ENCODE assay signal across 20 cellular contexts in the genomic region with DNA sequence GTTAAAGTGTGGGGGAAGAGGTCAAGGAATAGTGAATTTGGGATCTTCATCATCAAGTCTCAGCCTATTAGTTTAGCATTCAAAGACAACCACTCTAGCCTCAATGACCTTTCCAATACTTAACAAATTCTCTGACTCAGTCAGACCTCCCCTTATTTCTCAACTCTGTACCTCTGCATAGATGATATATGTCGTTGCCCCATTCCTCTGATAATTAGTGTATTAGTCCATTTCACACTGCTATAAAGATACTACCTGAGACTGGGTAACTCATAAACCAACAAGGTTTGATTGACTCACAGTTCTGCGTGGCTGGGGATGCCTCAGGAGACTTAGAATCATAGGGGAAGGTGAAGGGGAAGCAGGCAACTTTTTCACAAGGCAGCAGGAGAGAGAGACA.
"Had no signal": no experiment of that assay in that cellular context is flagged by ENCODE, and none has a peak within 500 bp of the region (broad histone marks: within the 10 kb centered on the region; RNA-seq: fewer than 3 reads in every experiment).

No MANE protein-coding gene starts in this region.

- FAIRE-seq: urothelium cell line had no signal

- H3K4me3 Mint-ChIP-seq: activated B cell treated with CpG ODN at 0.5 μM for 24 hours; activated CD4-positive, alpha-beta T cell treated with anti-CD3 and anti-CD28 coated beads for 36 hours; activated naive CD8-positive, alpha-beta T cell; activated T-cell treated with anti-CD3 and anti-CD28 coated beads, Interleukin-2, amount 50 U/mL, for 4 hours; stimulated activated naive B cell treated with anti-CD40 and anti-IgM and Interleukin-4, amounts not matched to agents 10 μg/mL and 1 μg/mL and 100 μg/mL, for 72 hours; T-helper 1 cell treated with Interleukin-12 subunit alpha and Interleukin-12 subunit beta and Interleukin-4 antibody, amounts not matched to agents 30 μg/mL and 1 μg/mL, for 36 hours had no signal

- H3K9me3 Mint-ChIP-seq: activated B cell treated with CpG ODN at 0.5 μM for 24 hours; activated T-cell treated with anti-CD3 and anti-CD28 coated beads, Interleukin-2, amount 50 U/mL, for 4 hours; activated T-helper 2 cell treated with anti-CD3 and anti-CD28 coated beads, Interferon-gamma antibody, Interleukin-2, Interleukin-4, amounts not matched to agents 10 μg/mL and 5 μg/mL and 100 μg/mL, durations not matched to agents 14 hours and 24 hours and 36 hours; stimulated activated naive B cell treated with anti-CD40 and anti-IgM and Interleukin-4, amounts not matched to agents 10 μg/mL and 1 μg/mL and 100 μg/mL, for 72 hours; T-helper 1 cell treated with Interleukin-12 subunit alpha and Interleukin-12 subunit beta and Interleukin-4 antibody, amounts not matched to agents 30 μg/mL and 1 μg/mL, for 36 hours had no signal

- H3K4me3 ChIP-seq: hepatocyte, sigmoid colon, smooth muscle cell, transverse colon had no signal

- H3K27me3 Mint-ChIP-seq: activated B cell treated with CpG ODN at 0.5 μM for 24 hours; activated CD4-positive, alpha-beta T cell treated with anti-CD3 and anti-CD28 coated beads for 36 hours; activated naive CD8-positive, alpha-beta T cell; stimulated activated naive B cell treated with anti-CD40 and anti-IgM and Interleukin-4, amounts not matched to agents 10 μg/mL and 1 μg/mL and 100 μg/mL, for 72 hours had no signal

- H3K9me3 ChIP-seq: sigmoid colon, transverse colon had no signal

- ATAC-seq: activated CD4-positive, alpha-beta T cell treated with anti-CD3 and anti-CD28 coated beads for 36 hours; activated T-cell treated with anti-CD3 and anti-CD28 coated beads, Interleukin-2, amount 50 U/mL, for 4 hours; left ventricle myocardium superior; stimulated activated naive B cell treated with anti-CD40 and anti-IgM and Interleukin-4, amounts not matched to agents 10 μg/mL and 1 μg/mL and 100 μg/mL, for 72 hours had no signal

- DNase-seq: activated B cell treated with CpG ODN at 0.5 μM for 24 hours; activated CD4-positive, alpha-beta T cell treated with anti-CD3 and anti-CD28 coated beads for 36 hours; activated CD4-positive, alpha-beta T cell treated with anti-CD3 and anti-CD28 coated beads, Interleukin-2, amount 50 U/mL, for 48 hours; activated CD8-positive, alpha-beta memory T cell treated with anti-CD3 and anti-CD28 coated beads, Interleukin-2, amount 50 U/mL, for 48 hours; activated naive CD4-positive, alpha-beta T cell; activated T-cell treated with anti-CD3 and anti-CD28 coated beads, Interleukin-2, amount 50 U/mL, for 4 hours; dermis blood vessel endothelial cell; left ventricle myocardium superior; nucleus accumbens; posterior cingulate gyrus; sigmoid colon; stimulated activated CD4-positive, alpha-beta T cell treated with anti-CD3 and anti-CD28 coated beads, Interleukin-15, amount 100 ng/mL, for 24 hours; stimulated activated naive B cell treated with anti-CD40 and anti-IgM and Interleukin-4, amounts not matched to agents 10 μg/mL and 1 μg/mL and 100 μg/mL, for 72 hours; transverse colon had no signal

- H3K27ac Mint-ChIP-seq: activated B cell treated with CpG ODN at 0.5 μM for 24 hours; activated CD4-positive, alpha-beta T cell treated with anti-CD3 and anti-CD28 coated beads for 36 hours; activated naive CD8-positive, alpha-beta T cell; activated T-helper 2 cell treated with anti-CD3 and anti-CD28 coated beads, Interferon-gamma antibody, Interleukin-2, Interleukin-4, amounts not matched to agents 10 μg/mL and 5 μg/mL and 100 μg/mL, durations not matched to agents 14 hours and 24 hours and 36 hours; stimulated activated naive B cell treated with anti-CD40 and anti-IgM and Interleukin-4, amounts not matched to agents 10 μg/mL and 1 μg/mL and 100 μg/mL, for 72 hours; T-helper 1 cell treated with Interleukin-12 subunit alpha and Interleukin-12 subunit beta and Interleukin-4 antibody, amounts not matched to agents 30 μg/mL and 1 μg/mL, for 36 hours had no signal
